8 cellular contexts compared by ENCODE assay signal in genomic region chr19:51702754-51703654, GRCh38. TPM values are rescaled to one million over a fixed set of nuclear protein-coding genes. Genes with fewer than 3 reads are reported as not detected.
DNase-seq lines count a peak whose midpoint lies in the region; ATAC-seq and TF ChIP-seq lines count a peak whose summit lies in the region.

No MANE protein-coding gene starts in this region.

- TF ChIP-seq EP300 in sigmoid colon (IDR thresholded peaks at IDR 0.05): no peak

- no peak overlapping the region for H4K91ac ChIP-seq in H9 (ENCODE audit: insufficient read length, low read depth, low read length)

- peak overlapping the region; percentile 51 for H3K14ac ChIP-seq in H9 (ENCODE audit: insufficient read depth, low read length)

- H4K8ac ChIP-seq in H9 (replicated peaks; ENCODE audit: insufficient read length, low read depth, low read length): no peak overlapping the region

- H3K36me3 ChIP-seq in iPS DF 6.9 (ENCODE audit: control insufficient read depth, insufficient read depth, low read length) (no peaks in the 10 kb centered on the region), sigmoid colon (peaks cover 0 to 30% (median 10%) of the 10 kb centered on the region in 4 donors)

- H2BK20ac ChIP-seq in H9 (ENCODE audit: low read depth, low read length, poor library complexity, severe bottlenecking): no peak overlapping the region

- H3K79me2 ChIP-seq in H9 (ENCODE audit: insufficient read depth, low read length): no peaks in the 10 kb centered on the region

- H2BK5ac ChIP-seq in H9 (ENCODE audit: insufficient read length, low read length): no peak overlapping the region

- H3K4me3 Mint-ChIP-seq in H9: peak overlapping the region; percentile 70 to 96
- peak overlapping the region; percentile 88 for H3K4me3 Mint-ChIP-seq in activated T-helper 17 cell treated with anti-CD3 and anti-CD28 coated beads, Interleukin-2, amount 50 U/mL, for 72 hours

- WGBS in H9 (ENCODE audit: extremely low coverage, insufficient read length, low lambda C conversion rate): no CpG with 5 or more reads among the region's 48 CpGs
- WGBS in iPS DF 6.9 (ENCODE audit: insufficient coverage, insufficient read length): no CpG with 5 or more reads among the region's 48 CpGs
- 8 to 17% methylated on average over 48 of the region's 48 CpGs for WGBS in sigmoid colon, 2 donors

- peak; percentile 91 for DNase-seq in H9
- peak; percentile 48 for DNase-seq in iPS DF 6.9 (ENCODE audit: low read depth, low spot score)
- DNase-seq in sigmoid colon: peak; percentile 80
- no peak for DNase-seq in DMS53 treated with DMSO at 0.1 percent for 48 hours (lab: John Stamatoyannopoulos, UW; ENCODE audit: unreplicated experiment)
- no peak for DNase-seq in SW480 (ENCODE audit: low spot score)
- DNase-seq in erythroblast (lab: John Stamatoyannopoulos, UW): no peak

- H3K23me2 ChIP-seq in H9 (ENCODE audit: insufficient read length, low read depth, low read length, poor library complexity, severe bottlenecking): peaks cover 19% of the 10 kb centered on the region

- H2BK12ac ChIP-seq in H9 (ENCODE audit: insufficient read length, low read depth, low read length): no peak overlapping the region

- intact Hi-C loops in sigmoid colon (cut with DNase I): loop anchor here (1.0 to 10.0 kb wide), 2 partner anchors 12 to 1318 kb away; partner anchors contain the start of gene POLD1

- no peak for ATAC-seq in activated T-helper 17 cell treated with anti-CD3 and anti-CD28 coated beads, Interleukin-2, amount 50 U/mL, for 72 hours (replicated peaks)
- no peak for ATAC-seq in GM21447 (IDR thresholded peaks at IDR 0.05; ENCODE audit: unreplicated experiment)

- H3K4ac ChIP-seq in H9 (ENCODE audit: low read depth, low read length): no peak overlapping the region

- peaks cover 0 to 6% of the 10 kb centered on the region in 2 experiments; a peak in 2 of 5 replicates for H3K9me3 Mint-ChIP-seq in H9
- no peaks in the 10 kb centered on the region for H3K9me3 Mint-ChIP-seq in activated T-helper 17 cell treated with anti-CD3 and anti-CD28 coated beads, Interleukin-2, amount 50 U/mL, for 72 hours

- TF ChIP-seq CTCF in H9 (conservative IDR thresholded peaks at IDR 0.05) (no peak), sigmoid colon (IDR thresholded peaks at IDR 0.05) (no peak)

- H3K27me3 ChIP-seq in H9 (ENCODE audit: insufficient read depth, low read length) (no peaks in the 10 kb centered on the region), iPS DF 6.9 (ENCODE audit: control insufficient read depth, insufficient read depth, low read length) (no peaks in the 10 kb centered on the region), sigmoid colon (no peaks in the 10 kb centered on the region)

- H3K4me2 ChIP-seq in H9 (ENCODE audit: insufficient read depth, insufficient read length, low read length): peak overlapping the region; percentile 88

- no peak overlapping the region for H4K5ac ChIP-seq in H9 (ENCODE audit: insufficient read length, low read depth, low read length)

- no peaks in the 10 kb centered on the region for H4K20me1 ChIP-seq in H9 (ENCODE audit: control insufficient read depth, insufficient read depth, insufficient read length)

- H3K9me3 ChIP-seq in H9 (ENCODE audit: control insufficient read depth, low read depth, low read length) (no peaks in the 10 kb centered on the region), iPS DF 6.9 (ENCODE audit: control insufficient read depth, insufficient read depth, low read length) (no peaks in the 10 kb centered on the region), sigmoid colon (no peaks in the 10 kb centered on the region)

- TF ChIP-seq POLR2A in sigmoid colon (IDR thresholded peaks at IDR 0.05): peak in 1 of 2 donors; percentile 7
- no peak for TF ChIP-seq POLR2A in erythroblast (IDR thresholded peaks at IDR 0.05; ENCODE audit: low read length)

- no peak overlapping the region for H3K56ac ChIP-seq in H9 (ENCODE audit: insufficient read length, low read depth, low read length)

- H3K27ac ChIP-seq in H9 (ENCODE audit: insufficient read length, low read depth, low read length) (peak overlapping the region; percentile 66), iPS DF 6.9 (ENCODE audit: low read length) (no peak overlapping the region), sigmoid colon (peak overlapping the region; percentile 87 to 95 (median 92))

- H2AFZ ChIP-seq in H9 (ENCODE audit: low read length): no peak overlapping the region

- no peak overlapping the region for H3T11ph ChIP-seq in H9 (ENCODE audit: low read length)

- H2BK120ac ChIP-seq in H9 (ENCODE audit: low read depth, low read length, poor library complexity, severe bottlenecking): no peak overlapping the region

- H2AK5ac ChIP-seq in H9 (ENCODE audit: insufficient read length, low read length): no peak overlapping the region

- H2BK15ac ChIP-seq in H9 (ENCODE audit: low read depth, low read length): no peak overlapping the region

- no peaks in the 10 kb centered on the region for H3K79me1 ChIP-seq in H9 (ENCODE audit: insufficient read depth, low read depth, low read length, poor library complexity, severe bottlenecking)

- peak overlapping the region; percentile 63 for H3K4me3 ChIP-seq in iPS DF 6.9 (ENCODE audit: low read length)
- H3K4me3 ChIP-seq in sigmoid colon: peak overlapping the region in 3 of 4 donors; percentile 55 to 63 (median 56)

- H3K4me1 ChIP-seq in H9 (ENCODE audit: insufficient read depth, low read length) (peaks cover 2% of the 10 kb centered on the region; the same call in 1 of the 2 replicates), iPS DF 6.9 (ENCODE audit: control insufficient read depth, insufficient read depth, low read length) (peaks cover 2% of the 10 kb centered on the region; the same call in 1 of the 2 replicates), sigmoid colon (peaks cover 0 to 43% (median 40%) of the 10 kb centered on the region in 4 donors)

- peak overlapping the region; percentile 91 to 99 (median 97) for H3K27ac Mint-ChIP-seq in H9
- peak overlapping the region; percentile 96 for H3K27ac Mint-ChIP-seq in activated T-helper 17 cell treated with anti-CD3 and anti-CD28 coated beads, Interleukin-2, amount 50 U/mL, for 72 hours

- peak overlapping the region; percentile 28 for H3K18ac ChIP-seq in H9 (ENCODE audit: insufficient read length, low read depth, low read length)

- H3K36me3 Mint-ChIP-seq in H9 (ENCODE audit: insufficient read depth in 1 of 3, low read depth in 3 of 3): peaks cover 18 to 59% (median 27%) of the 10 kb centered on the region in 3 experiments
- peaks cover 41% of the 10 kb centered on the region for H3K36me3 Mint-ChIP-seq in activated T-helper 17 cell treated with anti-CD3 and anti-CD28 coated beads, Interleukin-2, amount 50 U/mL, for 72 hours (ENCODE audit: low read depth)

- H3K27me3 Mint-ChIP-seq in H9 (ENCODE audit: low read depth): no peaks in the 10 kb centered on the region
- H3K27me3 Mint-ChIP-seq in activated T-helper 17 cell treated with anti-CD3 and anti-CD28 coated beads, Interleukin-2, amount 50 U/mL, for 72 hours: no peaks in the 10 kb centered on the region

- H3K9ac ChIP-seq in H9 (ENCODE audit: extremely low read depth, insufficient read length, low read length): no peak overlapping the region

- H3K23ac ChIP-seq in H9 (ENCODE audit: insufficient read length, low read depth, low read length): no peak overlapping the region

- H3K4me1 Mint-ChIP-seq in H9: peaks cover 27 to 33% of the 10 kb centered on the region in 2 experiments
- peaks cover 28% of the 10 kb centered on the region for H3K4me1 Mint-ChIP-seq in activated T-helper 17 cell treated with anti-CD3 and anti-CD28 coated beads, Interleukin-2, amount 50 U/mL, for 72 hours

RNA-seq across cellular contexts. Expression of gene SPACA6, which starts 9.9 kb away (rescaled TPM):
- total RNA-seq in H9 (2021): 16.0 and 18.9 TPM in 2 replicates
- 10 to 100 TPM in 1 of 2 donors, 1 to 10 TPM in 1; 3.2 to 18.3 TPM for total RNA-seq in activated T-helper 17 cell treated with anti-CD3 and anti-CD28 coated beads, Interleukin-2, amount 50 U/mL, for 72 hours
- total RNA-seq in sigmoid colon: 10 to 100 TPM; 19.9 to 45.7 (median 29.1) TPM
- 1 to 10 TPM in 2 of 3 donors, not detected in 1; 3.0 to 4.8 TPM for polyA plus RNA-seq in sigmoid colon

RNA-seq across cellular contexts. Expression of gene HAS1, which starts 20.8 kb away (rescaled TPM):
- total RNA-seq in H9 (2021): 0.53 and 0.70 TPM in 2 replicates
- total RNA-seq in activated T-helper 17 cell treated with anti-CD3 and anti-CD28 coated beads, Interleukin-2, amount 50 U/mL, for 72 hours: not detected
- total RNA-seq in sigmoid colon: 1 to 10 TPM in 1 of 4 donors, under 1 TPM in 2, not detected in 1; 0.49 to 3.1 (median 0.83) TPM
- 1 to 10 TPM in 1 of 3 donors, under 1 TPM in 2; 0.17 to 1.2 (median 0.46) TPM for polyA plus RNA-seq in sigmoid colon

RNA-seq across cellular contexts. Expression of gene FPR1, which starts 48.7 kb away (rescaled TPM):
- total RNA-seq in H9 (2021): not detected in 2 replicates
- not detected for total RNA-seq in activated T-helper 17 cell treated with anti-CD3 and anti-CD28 coated beads, Interleukin-2, amount 50 U/mL, for 72 hours
- 10 to 100 TPM in 1 of 4 donors, 1 to 10 TPM in 3; 2.8 to 15.9 (median 6.2) TPM for total RNA-seq in sigmoid colon
- polyA plus RNA-seq in sigmoid colon: 10 to 100 TPM in 1 of 3 donors, 1 to 10 TPM in 2; 1.2 to 12.0 (median 4.6) TPM

RNA-seq across cellular contexts. Expression of gene SIGLEC14, which starts 56.4 kb away (rescaled TPM):
- total RNA-seq in H9 (2021) (not detected in 2 replicates), sigmoid colon (1 to 10 TPM in 2 of 4 donors, under 1 TPM in 1, not detected in 1; 0.55 to 6.1 (median 5.6) TPM)
- not detected for total RNA-seq in activated T-helper 17 cell treated with anti-CD3 and anti-CD28 coated beads, Interleukin-2, amount 50 U/mL, for 72 hours
- 10 to 100 TPM in 1 of 3 donors, 1 to 10 TPM in 2; 1.2 to 10.2 (median 5.3) TPM for polyA plus RNA-seq in sigmoid colon

RNA-seq across cellular contexts. Expression of gene FPR2, which starts 58.0 kb away (rescaled TPM):
- total RNA-seq in H9 (2021) (not detected in 2 replicates), sigmoid colon (1 to 10 TPM in 2 of 4 donors, under 1 TPM in 1, not detected in 1; 0.36 to 3.7 (median 1.2) TPM)
- total RNA-seq in activated T-helper 17 cell treated with anti-CD3 and anti-CD28 coated beads, Interleukin-2, amount 50 U/mL, for 72 hours: not detected
- 1 to 10 TPM in 2 of 3 donors, under 1 TPM in 1; 0.60 to 2.3 (median 1.4) TPM for polyA plus RNA-seq in sigmoid colon

Comparison
In these comparisons a context has a peak if more than half of its experiments do, and no peak if none do; other contexts are left out.
1. DNase-seq: peak in H9 (single experiment), iPS DF 6.9 (single experiment) and sigmoid colon (single experiment); none in DMS53 treated with DMSO at 0.1 percent for 48 hours (single experiment), SW480 (single experiment) and erythroblast (0 of 2).